In genomic region chr2:168049609-168050008, GRCh38 we compare ENCODE assay signal across 7 cellular contexts.
"Had no signal": no experiment of that assay in that cellular context is flagged by ENCODE, and none has a peak within 500 bp of the region (broad histone marks: within the 10 kb centered on the region; RNA-seq: fewer than 3 reads in every experiment).

No MANE protein-coding gene starts in this region.

- ATAC-seq: HepG2 had no signal

- H3K27me3 Mint-ChIP-seq: IgD-negative memory B cell had no signal

- H3K27ac Mint-ChIP-seq: IgD-negative memory B cell had no signal

- H3K4me3 Mint-ChIP-seq: H9, IgD-negative memory B cell had no signal

- DNase-seq: GM23248, GOT3, H9, HCEC 1CT had no signal

- H3K9me3 Mint-ChIP-seq: H9 had no signal

- H3K9ac ChIP-seq: GM23248 had no signal

- H3K27ac ChIP-seq: GM23248, HL-60 had no signal

- H3K4me3 ChIP-seq: GM23248 had no signal
